19 cellular contexts compared by ENCODE assay signal in the genomic region with DNA sequence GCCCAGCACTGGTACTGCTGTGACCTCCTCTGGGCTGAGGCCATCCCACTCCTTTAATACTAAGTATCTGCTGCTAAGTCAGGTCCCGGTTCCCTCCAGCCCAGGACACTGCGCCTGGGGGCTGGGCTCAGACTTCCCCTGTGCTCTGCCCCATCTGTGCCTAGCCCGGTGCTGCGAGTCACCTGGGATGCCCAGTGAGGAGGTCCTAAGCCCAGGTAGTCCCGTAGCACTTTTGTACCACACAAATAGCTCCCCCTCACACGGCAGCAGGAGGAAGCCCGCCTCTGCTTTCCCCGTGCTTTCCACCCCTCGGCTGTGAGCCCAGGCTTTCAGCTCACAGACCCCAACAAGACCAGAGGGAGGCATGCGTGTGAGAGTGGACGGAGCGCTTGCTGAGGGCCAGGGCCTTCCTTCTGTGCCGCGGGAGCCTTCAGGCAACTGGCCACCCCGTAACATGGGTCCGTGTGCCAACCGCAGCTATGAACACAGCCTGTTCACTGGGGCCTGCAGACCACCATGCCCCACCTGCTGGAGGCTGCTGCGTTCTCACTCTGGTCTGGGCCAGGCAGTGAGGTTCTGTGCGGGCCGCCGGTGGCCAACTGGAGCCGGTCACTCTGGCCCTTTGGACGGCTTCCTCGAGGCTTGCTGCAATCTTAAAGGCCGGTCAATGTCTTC.
DNase-seq lines count a peak whose midpoint lies in the region; ATAC-seq and TF ChIP-seq lines count a peak whose summit lies in the region.
"Had no signal": no experiment of that assay in that cellular context is flagged by ENCODE, and none has a peak within 500 bp of the region (broad histone marks: within the 10 kb centered on the region; RNA-seq: fewer than 3 reads in every experiment).

No MANE protein-coding gene starts in this region.

- peaks cover 0 to 5% (median 0%) of the 10 kb centered on the region in 11 experiments; a peak in 2 of 22 replicates for H4K20me1 ChIP-seq in BLaER1 treated with 17β-estradiol and CSF1 and Interleukin-3, amounts not matched to agents 10 nM and 100 nM
- H4K20me1 ChIP-seq in OCI-LY1 (ENCODE audit: insufficient read depth, low read length), result no peaks in the 10 kb centered on the region
- no peaks in the 10 kb centered on the region for H4K20me1 ChIP-seq in osteoblast (ENCODE audit: insufficient read depth, low read length)
- H4K20me1 ChIP-seq in neural progenitor cell (ENCODE audit: low read depth), result no peaks in the 10 kb centered on the region

- H2AFZ ChIP-seq in OCI-LY1 (ENCODE audit: low read length) (no peak overlapping the region), osteoblast (ENCODE audit: low read length) (no peak overlapping the region), neural progenitor cell (replicated peaks) (no peak overlapping the region)

- DNase-seq in glutamatergic neuron, result peak; percentile 17
- peak; percentile 48 for DNase-seq in osteoblast (ENCODE audit: insufficient read length, low spot score, missing footprints)
- DNase-seq in neural progenitor cell (ENCODE audit: low spot score), result no peak
- no peak for DNase-seq in DMS79 (lab: John Stamatoyannopoulos, UW)
- DNase-seq: C1 segment of cervical spinal cord; CD8-positive, alpha-beta memory T cell; HFFc6; IMR-90; MM.1S; NCI-H1092 treated with DMSO at 0.1 percent for 48 hours; NCI-H2081 treated with DMSO at 0.1 percent for 48 hours; NCI-H446 treated with DMSO at 0.1 percent for 48 hours; SHP77 treated with DMSO at 0.1 percent for 48 hours; SK-N-SH had no signal

- peak overlapping the region; percentile 43 for H3K4me3 Mint-ChIP-seq in glutamatergic neuron (ENCODE audit: unreplicated experiment)
- no peak overlapping the region for H3K4me3 Mint-ChIP-seq in neural progenitor cell
- H3K4me3 Mint-ChIP-seq: CD8-positive, alpha-beta memory T cell; HFFc6 had no signal

- H3K79me2 ChIP-seq in OCI-LY1 (ENCODE audit: insufficient read depth, low read length) (no peaks in the 10 kb centered on the region), osteoblast (ENCODE audit: insufficient read depth, low read length) (no peaks in the 10 kb centered on the region), neural progenitor cell (ENCODE audit: low read depth) (no peaks in the 10 kb centered on the region)

- H3K27ac Mint-ChIP-seq in glutamatergic neuron (ENCODE audit: unreplicated experiment) (peak overlapping the region; percentile 48), neural progenitor cell (no peak overlapping the region)
- H3K27ac Mint-ChIP-seq: HFFc6 had no signal

- H3K36me3 ChIP-seq in BLaER1 treated with 17β-estradiol and CSF1 and Interleukin-3, amounts not matched to agents 10 nM and 100 nM, result peaks cover 0 to 17% (median 5%) of the 10 kb centered on the region in 11 experiments; a peak in 9 of 22 replicates
- peaks cover 7% of the 10 kb centered on the region; the same call in 1 of the 2 replicates for H3K36me3 ChIP-seq in OCI-LY1 (ENCODE audit: insufficient read depth, low read length)
- peaks cover 30% of the 10 kb centered on the region for H3K36me3 ChIP-seq in osteoblast (ENCODE audit: insufficient read depth, low read length)
- no peaks in the 10 kb centered on the region for H3K36me3 ChIP-seq in neural progenitor cell

- peak overlapping the region in 9 of 11 experiments; percentile 66 to 85 (median 80); a peak in 19 of 22 replicates for H3K9ac ChIP-seq in BLaER1 treated with 17β-estradiol and CSF1 and Interleukin-3, amounts not matched to agents 10 nM and 100 nM
- H3K9ac ChIP-seq in OCI-LY1 (ENCODE audit: low read length), result peak overlapping the region; percentile 60
- no peak overlapping the region for H3K9ac ChIP-seq in neural progenitor cell
- H3K9ac ChIP-seq: SK-N-SH had no signal

- peak; percentile 33; the same call in 1 of the 2 replicates for TF ChIP-seq CTCF in OCI-LY1 (IDR thresholded peaks at IDR 0.05; ENCODE audit: low read length)
- TF ChIP-seq CTCF in glutamatergic neuron (IDR thresholded peaks at IDR 0.05; ENCODE audit: partially characterized antibody, unreplicated experiment), result no peak
- TF ChIP-seq CTCF in osteoblast (IDR thresholded peaks at IDR 0.05; ENCODE audit: extremely low read depth, low read depth, low read length), result no peak
- TF ChIP-seq CTCF in neural progenitor cell (IDR thresholded peaks at IDR 0.05), result no peak

- peak overlapping the region in 2 of 10 experiments; percentile 10 to 37; a peak in 2 of 20 replicates for H3K4me3 ChIP-seq in BLaER1 treated with 17β-estradiol and CSF1 and Interleukin-3, amounts not matched to agents 10 nM and 100 nM
- H3K4me3 ChIP-seq in OCI-LY1 (ENCODE audit: low read depth, low read length, poor library complexity, severe bottlenecking) (peak overlapping the region; percentile 60), osteoblast (ENCODE audit: insufficient read depth, low read length) (no peak overlapping the region), neural progenitor cell (no peak overlapping the region)
- H3K4me3 ChIP-seq: A549 had no signal

- H3K9me3 ChIP-seq in BLaER1 treated with 17β-estradiol and CSF1 and Interleukin-3, amounts not matched to agents 10 nM and 100 nM (replicated peaks in 1 of 11), result peaks cover 10 to 14% (median 11%) of the 10 kb centered on the region in 11 experiments
- peaks cover 4% of the 10 kb centered on the region for H3K9me3 ChIP-seq in OCI-LY1 (ENCODE audit: low read length)
- H3K9me3 ChIP-seq in osteoblast (ENCODE audit: low read depth, low read length), result no peaks in the 10 kb centered on the region
- H3K9me3 ChIP-seq in neural progenitor cell (ENCODE audit: low read depth), result no peaks in the 10 kb centered on the region
- H3K9me3 ChIP-seq: A549, SK-N-SH had no signal

- H3K4me2 ChIP-seq in BLaER1 treated with 17β-estradiol and CSF1 and Interleukin-3, amounts not matched to agents 10 nM and 100 nM, result peak overlapping the region; percentile 67 to 96 (median 85)
- peak overlapping the region; percentile 65 for H3K4me2 ChIP-seq in OCI-LY1 (ENCODE audit: low read length)
- no peak overlapping the region for H3K4me2 ChIP-seq in osteoblast (ENCODE audit: insufficient read depth, low read length)
- no peak overlapping the region for H3K4me2 ChIP-seq in neural progenitor cell
- H3K4me2 ChIP-seq: A549, SK-N-SH had no signal

- H3K27ac ChIP-seq in BLaER1 treated with 17β-estradiol and CSF1 and Interleukin-3, amounts not matched to agents 10 nM and 100 nM, result peak overlapping the region in 10 of 11 experiments; percentile 5 to 96 (median 88); a peak in 19 of 22 replicates
- H3K27ac ChIP-seq in OCI-LY1 (ENCODE audit: low read depth, low read length, poor library complexity, severe bottlenecking) (peak overlapping the region; percentile 88), osteoblast (ENCODE audit: low read depth, low read length) (no peak overlapping the region), neural progenitor cell (no peak overlapping the region)
- H3K27ac ChIP-seq: A549 had no signal

- H3K4me1 ChIP-seq in BLaER1 treated with 17β-estradiol and CSF1 and Interleukin-3, amounts not matched to agents 10 nM and 100 nM, result peaks cover 37 to 84% (median 82%) of the 10 kb centered on the region in 10 experiments
- H3K4me1 ChIP-seq in OCI-LY1 (ENCODE audit: insufficient read depth, low read length, severe bottlenecking), result peaks cover 65% of the 10 kb centered on the region
- peaks cover 10% of the 10 kb centered on the region for H3K4me1 ChIP-seq in osteoblast (ENCODE audit: insufficient read depth, low read length)
- H3K4me1 ChIP-seq in neural progenitor cell, result no peaks in the 10 kb centered on the region
- H3K4me1 ChIP-seq: A549 had no signal

- peaks cover 22% of the 10 kb centered on the region for H3K9me3 Mint-ChIP-seq in glutamatergic neuron (ENCODE audit: unreplicated experiment)
- H3K9me3 Mint-ChIP-seq in neural progenitor cell, result peaks cover 7% of the 10 kb centered on the region

- H3K9me2 ChIP-seq in OCI-LY1 (ENCODE audit: low read depth, low read length), result no peaks in the 10 kb centered on the region
- H3K9me2 ChIP-seq: SK-N-SH had no signal

- 0 out of 22 replicates have a peak, but pooled peaks cover 0 to 13% (median 0%) of the 10 kb centered on the region in 11 experiments for H3K27me3 ChIP-seq in BLaER1 treated with 17β-estradiol and CSF1 and Interleukin-3, amounts not matched to agents 10 nM and 100 nM
- H3K27me3 ChIP-seq in OCI-LY1 (ENCODE audit: insufficient read depth, low read length) (no peaks in the 10 kb centered on the region), osteoblast (ENCODE audit: insufficient read depth, low read length) (no peaks in the 10 kb centered on the region), neural progenitor cell (no peaks in the 10 kb centered on the region)

- no peak for ATAC-seq in GM19397 (IDR thresholded peaks at IDR 0.05; ENCODE audit: unreplicated experiment)
- ATAC-seq in HG03159 (IDR thresholded peaks at IDR 0.05; ENCODE audit: unreplicated experiment), result no peak
- ATAC-seq: A549 had no signal

- H3K4me1 Mint-ChIP-seq in glutamatergic neuron (ENCODE audit: low read depth, unreplicated experiment) (peaks cover 54% of the 10 kb centered on the region), neural progenitor cell (peaks cover 3% of the 10 kb centered on the region)

- H3K27me3 Mint-ChIP-seq in glutamatergic neuron (ENCODE audit: unreplicated experiment) (peaks cover 25% of the 10 kb centered on the region), neural progenitor cell (ENCODE audit: insufficient read depth, low read depth) (peaks cover 2% of the 10 kb centered on the region)

- H3F3A ChIP-seq in OCI-LY1 (ENCODE audit: insufficient read depth, low read length), result no peaks in the 10 kb centered on the region
- H3F3A ChIP-seq in neural progenitor cell (ENCODE audit: low read depth), result no peaks in the 10 kb centered on the region

- H3K36me3 Mint-ChIP-seq in glutamatergic neuron (ENCODE audit: unreplicated experiment), result peaks cover 17% of the 10 kb centered on the region
- peaks cover 14% of the 10 kb centered on the region for H3K36me3 Mint-ChIP-seq in neural progenitor cell

Comparison
In these comparisons a context has a peak if more than half of its experiments do, and no peak if none do; other contexts are left out.
1. H3K27ac ChIP-seq: peak in BLaER1 treated with 17β-estradiol and CSF1 and Interleukin-3, amounts not matched to agents 10 nM and 100 nM (10 of 11) and OCI-LY1 (single experiment); none in osteoblast (single experiment) and neural progenitor cell (single experiment).
2. H3K4me2 ChIP-seq: peak in BLaER1 treated with 17β-estradiol and CSF1 and Interleukin-3, amounts not matched to agents 10 nM and 100 nM (11 of 11) and OCI-LY1 (single experiment); none in osteoblast (single experiment) and neural progenitor cell (single experiment).
3. DNase-seq: peak in glutamatergic neuron (single experiment) and osteoblast (single experiment); none in neural progenitor cell (single experiment) and DMS79 (single experiment).